In genomic region chr9:116468369-116468768, GRCh38 we compare ENCODE assay signal across 1 cellular context.
TF ChIP-seq lines count a peak whose summit lies in the region.

No MANE protein-coding gene starts in this region.

TF ChIP-seq in H1, 55 proteins besides CTCF, POLR2A, EP300 and RAD21:
- no peak for TF ChIP-seq ATF3 (IDR thresholded peaks at IDR 0.05; ENCODE audit: insufficient read depth, low read depth, low read length)
- no peak for TF ChIP-seq NANOG (IDR thresholded peaks at IDR 0.05; ENCODE audit: insufficient read depth, low read depth, low read length, poor library complexity, severe bottlenecking)
- no peak for TF ChIP-seq TAF7 (optimal IDR thresholded peaks at IDR 0.05; ENCODE audit: borderline replicate concordance, low read depth, low read length)
- TF ChIP-seq CHD1 (IDR thresholded peaks at IDR 0.05; ENCODE audit: low read depth, low read length): no peak
- no peak for TF ChIP-seq SRF (IDR thresholded peaks at IDR 0.05; ENCODE audit: low read depth, low read length)
- TF ChIP-seq SP1 (IDR thresholded peaks at IDR 0.05; ENCODE audit: low read depth, low read length): no peak
- no peak for TF ChIP-seq NRF1 (IDR thresholded peaks at IDR 0.05; ENCODE audit: low read depth, low read length)
- TF ChIP-seq KDM4A (IDR thresholded peaks at IDR 0.05; ENCODE audit: low read depth, low read length, severe bottlenecking): no peak
- TF ChIP-seq SIX5 (IDR thresholded peaks at IDR 0.05; ENCODE audit: low read depth, low read length): no peak
